23 cellular contexts compared by ENCODE assay signal in genomic region chr4:88130003-88130402, GRCh38.
"Had no signal": no experiment of that assay in that cellular context is flagged by ENCODE, and none has a peak within 500 bp of the region (broad histone marks: within the 10 kb centered on the region; RNA-seq: fewer than 3 reads in every experiment).

No MANE protein-coding gene starts in this region.

- H3K27ac ChIP-seq: colonic mucosa, coronary artery, dorsolateral prefrontal cortex, epithelial cell of prostate, esophagus muscularis mucosa, esophagus squamous epithelium, foreskin keratinocyte, gastrocnemius medialis, gastroesophageal sphincter, heart left ventricle, heart right ventricle had no signal

- H3K4me1 ChIP-seq: colonic mucosa, esophagus muscularis mucosa, esophagus squamous epithelium, foreskin keratinocyte, gastrocnemius medialis, gastroesophageal sphincter, heart left ventricle, heart right ventricle had no signal

- H3K36me3 ChIP-seq: colonic mucosa, esophagus muscularis mucosa, esophagus squamous epithelium, gastrocnemius medialis, gastroesophageal sphincter had no signal

- DNase-seq: colonic mucosa; cortex of kidney; dermis blood vessel endothelial cell; dorsolateral prefrontal cortex; effector CD4-positive, alpha-beta T cell; effector CD8-positive, alpha-beta T cell; effector memory CD4-positive, alpha-beta T cell; effector memory CD8-positive, alpha-beta T cell; endodermal cell; erythroblast; esophagus squamous epithelium; foreskin fibroblast; foreskin keratinocyte; foreskin melanocyte; gastrocnemius medialis; glutamatergic neuron; head of caudate nucleus; heart left ventricle; heart right ventricle had no signal

- H3K27me3 ChIP-seq: colonic mucosa, dorsolateral prefrontal cortex, esophagus muscularis mucosa, esophagus squamous epithelium, foreskin keratinocyte, gastrocnemius medialis, gastroesophageal sphincter, heart right ventricle had no signal

- H3K4me3 ChIP-seq: colonic mucosa, coronary artery, dorsolateral prefrontal cortex, esophagus muscularis mucosa, esophagus squamous epithelium, gastrocnemius medialis, gastroesophageal sphincter, heart left ventricle, heart right ventricle had no signal

- H3K9me3 ChIP-seq: colonic mucosa, gastrocnemius medialis, gastroesophageal sphincter had no signal
